In the genomic region with DNA sequence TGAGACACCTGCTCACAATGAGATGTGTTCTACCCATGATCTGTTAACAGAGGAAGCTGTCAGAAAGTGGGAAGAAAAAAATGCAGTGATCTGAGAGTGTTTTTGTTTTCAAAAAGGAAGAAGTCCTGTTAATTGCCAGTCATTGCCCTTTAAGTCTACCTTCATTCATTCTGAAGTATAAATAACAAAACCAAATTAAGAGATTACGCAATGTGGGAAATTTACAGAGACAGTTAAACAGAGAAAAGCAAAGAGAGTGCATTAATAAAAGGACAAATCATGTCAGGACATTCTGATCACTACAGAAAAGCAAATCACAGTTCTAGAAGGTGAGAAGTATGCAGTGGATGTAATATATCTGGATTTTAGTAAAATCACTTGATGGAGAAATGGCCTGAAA, we compare ENCODE assay signal across 20 cellular contexts.
DNase-seq lines count a peak whose midpoint lies in the region; ATAC-seq, FAIRE-seq and TF ChIP-seq lines count a peak whose summit lies in the region.
"Had no signal": no experiment of that assay in that cellular context is flagged by ENCODE, and none has a peak within 500 bp of the region (broad histone marks: within the 10 kb centered on the region; RNA-seq: fewer than 3 reads in every experiment).

No MANE protein-coding gene starts in this region.

- H3K9me3 ChIP-seq in HepG2 (ENCODE audit: low read length) (no peaks in the 10 kb centered on the region), right lobe of liver (no peaks in the 10 kb centered on the region), H1 (ENCODE audit: insufficient read depth in 2 of 2, low read depth in 1 of 2, low read length in 1 of 2) (no peaks in the 10 kb centered on the region)
- H3K9me3 ChIP-seq: HAP-1 had no signal

- H3K27me3 ChIP-seq in HepG2 (ENCODE audit: control insufficient read depth in 1 of 2, insufficient read depth in 2 of 2, low read length in 2 of 2): peaks cover 0 to 3% of the 10 kb centered on the region in 2 experiments; a peak in 1 of 5 replicates
- H3K27me3 ChIP-seq in right lobe of liver: no peaks in the 10 kb centered on the region
- H3K27me3 ChIP-seq in H1 (replicated peaks in 1 of 4; ENCODE audit: control insufficient read depth in 3 of 4, extremely low read depth in 1 of 4, insufficient read depth in 3 of 4, low read length in 3 of 4): no peaks in the 10 kb centered on the region

- no peak overlapping the region; the same call in 1 of the 2 replicates for H2BK12ac ChIP-seq in H1 (ENCODE audit: low read depth, low read length)

- no peak overlapping the region for H3K56ac ChIP-seq in H1 (replicated peaks; ENCODE audit: insufficient read length, low read depth, low read length)

- no peak for TF ChIP-seq POLR2A in HepG2 (IDR thresholded peaks at IDR 0.05; ENCODE audit: insufficient read depth in 1 of 2, low read depth in 2 of 2, low read length in 2 of 2)
- TF ChIP-seq POLR2A in right lobe of liver (IDR thresholded peaks at IDR 0.05): no peak
- no peak for TF ChIP-seq POLR2A in H1 (IDR thresholded peaks at IDR 0.05; ENCODE audit: control extremely low read depth in 1 of 2, low read depth in 2 of 2, low read length in 2 of 2)

- H2BK15ac ChIP-seq in H1 (ENCODE audit: low read length): no peak overlapping the region

- H3K9ac ChIP-seq in HepG2 (ENCODE audit: insufficient read depth, low read depth, low read length): no peak overlapping the region
- H3K9ac ChIP-seq in H1 (replicated peaks in 1 of 4; ENCODE audit: extremely low read depth in 1 of 4, low read depth in 3 of 4, low read length in 3 of 4): no peak overlapping the region

- H3K79me2 ChIP-seq in HepG2 (ENCODE audit: insufficient read depth, low read length) (no peaks in the 10 kb centered on the region), H1 (ENCODE audit: control insufficient read depth in 1 of 2, insufficient read depth in 2 of 2, low read length in 2 of 2) (no peaks in the 10 kb centered on the region)

- ATAC-seq in HepG2 (no peak), right lobe of liver (no peak), HG02885 (IDR thresholded peaks at IDR 0.05; ENCODE audit: poor library complexity, unreplicated experiment) (no peak)
- ATAC-seq: GM23338 had no signal

- H3K4me3 ChIP-seq in HepG2 (replicated peaks in 1 of 3; ENCODE audit: insufficient read depth in 1 of 3, low read depth in 2 of 3, low read length in 3 of 3): no peak overlapping the region
- H3K4me3 ChIP-seq in right lobe of liver: no peak overlapping the region
- H3K4me3 ChIP-seq in H1 (ENCODE audit: extremely low read depth in 1 of 4, insufficient read depth in 2 of 4, low read depth in 3 of 4, low read length in 4 of 4): no peak overlapping the region
- H3K4me3 ChIP-seq: GM23338, HAP-1 had no signal

- no peak overlapping the region for H4K91ac ChIP-seq in H1 (replicated peaks; ENCODE audit: insufficient read length, low read length)

- H3K79me1 ChIP-seq in H1 (ENCODE audit: low read depth, low read length): no peaks in the 10 kb centered on the region

- H2BK20ac ChIP-seq in H1 (ENCODE audit: low read length): no peak overlapping the region

- TF ChIP-seq CTCF in HepG2 (CRISPR knock-in tag; IDR thresholded peaks at IDR 0.05) (no peak), right lobe of liver (IDR thresholded peaks at IDR 0.05) (no peak), H1 (IDR thresholded peaks at IDR 0.05; ENCODE audit: control extremely low read depth in 1 of 3, insufficient read depth in 1 of 3, low read depth in 1 of 3, low read length in 3 of 3) (no peak)

- H2BK120ac ChIP-seq in H1 (replicated peaks; ENCODE audit: low read depth, low read length): no peak overlapping the region

- H2AFZ ChIP-seq in HepG2 (ENCODE audit: low read length) (no peak overlapping the region), H1 (ENCODE audit: low read length) (no peak overlapping the region)
- H2AFZ ChIP-seq: GM23338 had no signal

- no peak overlapping the region for H3K4ac ChIP-seq in H1 (replicated peaks; ENCODE audit: insufficient read length, low read depth, low read length)

- no peak overlapping the region for H3K14ac ChIP-seq in H1 (ENCODE audit: insufficient read length)

- H3K23me2 ChIP-seq in H1 (ENCODE audit: low read depth, low read length): no peaks in the 10 kb centered on the region

- H3K27ac ChIP-seq in HepG2 (ENCODE audit: extremely low read length, insufficient read depth, low read length) (no peak overlapping the region), right lobe of liver (no peak overlapping the region), H1 (ENCODE audit: low read depth, low read length) (no peak overlapping the region)

- no peak for FAIRE-seq in HepG2 (lab: Jason Lieb, UNC)
- no peak for FAIRE-seq in H1 (lab: Jason Lieb, UNC)
- FAIRE-seq: GM12891, GM18507, H54 had no signal

- no peak overlapping the region for H3K4me2 ChIP-seq in HepG2 (ENCODE audit: low read depth, low read length)
- H3K4me2 ChIP-seq in H1 (ENCODE audit: insufficient read depth in 1 of 2, low read depth in 2 of 2, low read length in 2 of 2): no peak overlapping the region
- H3K4me2 ChIP-seq: GM23338 had no signal

- no peak overlapping the region for H3K23ac ChIP-seq in H1 (ENCODE audit: insufficient read length)

- DNase-seq in HepG2 (ENCODE audit: low spot score) (no peak), right lobe of liver (no peak), OCI-M1 (lab: John Stamatoyannopoulos, UW) (peak; percentile 3), H1 (ENCODE audit: low read depth in 1 of 2, low spot score in 2 of 2) (no peak), NCI-H1092 (lab: John Stamatoyannopoulos, UW) (no peak), NCI-H1930 (lab: John Stamatoyannopoulos, UW) (no peak)
- DNase-seq: C1 segment of cervical spinal cord; Calu3; CD4-positive, alpha-beta memory T cell; COR-L47; DMS53; DMS79 treated with DMSO at 0.1 percent for 48 hours; GF-D8; HFFc6 had no signal

- H4K5ac ChIP-seq in H1 (ENCODE audit: insufficient read length, low read depth, low read length): no peak overlapping the region

- no peak overlapping the region for H3K18ac ChIP-seq in H1 (ENCODE audit: extremely low read depth, low read length)

- CTCF ChIA-PET in HepG2 (lab: Yijun Ruan, JAX; ENCODE audit: low intra/inter-chr PET ratio, low total read pairs): no interaction called here
- CTCF ChIA-PET in H1 (lab: Charles Lee; ENCODE audit: partially characterized antibody): interaction anchor here (1.1 kb wide), 1 partner anchor 81 kb away, joined by 3 read pairs; no protein-coding TSS in a partner anchor

- in situ Hi-C loops in HepG2 (cut with HindIII; ENCODE audit: extremely low pct_ligation_motif_present, low pct_unique_long_range_greater_than_20kb): no loop called here

- H3K36me3 ChIP-seq in HepG2 (replicated peaks in 1 of 2; ENCODE audit: control insufficient read depth in 1 of 2, insufficient read depth in 2 of 2, low read length in 2 of 2) (no peaks in the 10 kb centered on the region), right lobe of liver (no peaks in the 10 kb centered on the region), H1 (ENCODE audit: control insufficient read depth in 2 of 4, insufficient read depth in 4 of 4, low read length in 3 of 4) (no peaks in the 10 kb centered on the region)
- H3K36me3 ChIP-seq: HAP-1 had no signal

- TF ChIP-seq EP300 in HepG2 (IDR thresholded peaks at IDR 0.05; ENCODE audit: low read depth in 2 of 2, low read length in 2 of 2) (no peak), HepG2 (CRISPR knock-in tag; IDR thresholded peaks at IDR 0.05; ENCODE audit: borderline replicate concordance) (no peak), H1 (IDR thresholded peaks at IDR 0.05; ENCODE audit: borderline replicate concordance in 1 of 2, low read depth in 2 of 2, low read length in 2 of 2) (no peak)

- POLR2A ChIA-PET in HepG2 (lab: Yijun Ruan, JAX) (no interaction called here), H1 (lab: Charles Lee; ENCODE audit: partially characterized antibody) (no interaction called here)

- H4K8ac ChIP-seq in H1 (ENCODE audit: extremely low read depth, insufficient read depth, low read length): no peak overlapping the region

- H2BK5ac ChIP-seq in H1 (ENCODE audit: low read depth, low read length): no peak overlapping the region

- TF ChIP-seq RAD21 in HepG2 (CRISPR knock-in tag; IDR thresholded peaks at IDR 0.05) (no peak), H1 (IDR thresholded peaks at IDR 0.05 in 1 of 2, conservative IDR thresholded peaks at IDR 0.05 in 1 of 2; ENCODE audit: low read depth in 2 of 2, low read length in 2 of 2) (no peak)

- 10% methylated on average over 1 of the region's 1 CpG for WGBS in HepG2 (ENCODE audit: low lambda C conversion rate)
- WGBS in right lobe of liver (ENCODE audit: insufficient coverage, low coverage, low lambda C conversion rate, missing lambda C conversion rate): 30% methylated on average over 1 of the region's 1 CpG
- WGBS in H1 (ENCODE audit: extremely low coverage in 1 of 2, insufficient coverage in 1 of 2, insufficient read length in 1 of 2, insufficient replicate concordance in 2 of 2, low coverage in 1 of 2, low lambda C conversion rate in 2 of 2, missing lambda C conversion rate in 1 of 2), 2 experiments: 88% methylated on average over 1 of the region's 1 CpG; no CpG with 5 or more reads in 1 of the 2 experiments

- H3K4me1 ChIP-seq in HepG2 (ENCODE audit: insufficient read depth, low read length) (no peaks in the 10 kb centered on the region), right lobe of liver (no peaks in the 10 kb centered on the region), H1 (replicated peaks in 1 of 4; ENCODE audit: control insufficient read depth in 3 of 4, insufficient read depth in 4 of 4, low read length in 3 of 4) (peaks cover 0 to 8% (median 0%) of the 10 kb centered on the region in 4 experiments; a peak in 3 of 7 replicates)
- H3K4me1 ChIP-seq: HAP-1 had no signal

- H4K20me1 ChIP-seq in HepG2 (ENCODE audit: insufficient read depth, low read length) (no peaks in the 10 kb centered on the region), H1 (replicated peaks in 1 of 2; ENCODE audit: control insufficient read depth in 1 of 2, insufficient read depth in 2 of 2, low read length in 2 of 2) (no peaks in the 10 kb centered on the region)

- no TSS peak for BruUV-seq in HepG2 (replicated peaks; lab: Mats Ljungman, UMichigan)

- H2AK5ac ChIP-seq in H1 (ENCODE audit: low read depth, low read length): no peak overlapping the region

- intact Hi-C loops in HepG2 (cut with micrococcal nuclease; ENCODE audit: unreplicated experiment): no loop called here
- intact Hi-C loops in right lobe of liver (cut with DNase I): no loop called here

TF ChIP-seq in HepG2, 621 proteins besides CTCF, POLR2A, EP300 and RAD21:
- TF ChIP-seq CEBPB (IDR thresholded peaks at IDR 0.05; ENCODE audit: borderline replicate concordance, low read depth, low read length): peak; percentile 53; the same call in 1 of the 2 replicates
- TF ChIP-seq ZNF12 (CRISPR knock-in tag; IDR thresholded peaks at IDR 0.05): no peak
- TF ChIP-seq MEF2D (CRISPR knock-in tag; IDR thresholded peaks at IDR 0.05): no peak

TF ChIP-seq in H1, 55 proteins besides CTCF, POLR2A, EP300 and RAD21:
- TF ChIP-seq TEAD4 (IDR thresholded peaks at IDR 0.05; ENCODE audit: low read depth, low read length): no peak
- TF ChIP-seq CEBPB (IDR thresholded peaks at IDR 0.05; ENCODE audit: low read depth, low read length): peak; percentile 70; the same call in 1 of the 2 replicates

Comparison
In these comparisons a context has a peak if more than half of its experiments do, and no peak if none do; other contexts are left out.
1. Of the 41 proteins assayed by ChIP-seq in both HepG2 and H1: peak only in HepG2: none; only in H1: none; in both: CEBPB; in neither: 40.